Comparison of ENCODE assay signal across 18 cellular contexts in the genomic region with DNA sequence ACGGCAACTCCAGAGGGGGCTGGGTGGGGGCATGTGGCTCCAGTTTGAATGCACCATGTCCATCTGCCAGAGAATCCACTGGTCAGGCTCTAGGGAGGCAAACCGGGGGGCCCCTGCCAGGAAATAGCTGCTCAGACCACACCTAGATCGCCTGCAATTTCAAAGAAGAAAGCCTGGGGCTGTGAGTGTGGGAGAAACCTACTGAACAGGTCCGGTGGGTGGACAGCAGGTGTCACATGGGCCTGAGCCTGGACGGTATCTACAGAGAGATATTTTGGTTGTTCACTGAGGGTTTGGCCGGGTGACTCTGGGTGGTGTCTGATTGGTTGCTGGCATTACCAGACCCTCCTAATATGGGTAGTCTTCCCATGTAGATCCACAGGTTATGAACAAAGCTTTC. TPM values are rescaled to one million over a fixed set of nuclear protein-coding genes. Genes with fewer than 3 reads are reported as not detected.
A peak's percentile ranks its signal among the peaks of the same experiment; 100 is the strongest.
DNase-seq lines count a peak whose midpoint lies in the region; TF ChIP-seq lines count a peak whose summit lies in the region.
"Had no signal": no experiment of that assay in that cellular context is flagged by ENCODE, and none has a peak within 500 bp of the region (broad histone marks: within the 10 kb centered on the region; RNA-seq: fewer than 3 reads in every experiment).

No MANE protein-coding gene starts in this region.

- peaks cover 5% of the 10 kb centered on the region for H3K36me3 Mint-ChIP-seq in Caco-2 (ENCODE audit: insufficient read depth, unreplicated experiment)
- no peaks in the 10 kb centered on the region for H3K36me3 Mint-ChIP-seq in dendritic cell treated with granulocyte-macrophage colony-stimulating factor and Interleukin-4, amounts not matched to agents 40 ng/mL and 50 ng/mL, for 4 days (ENCODE audit: low read depth)

- no peak overlapping the region for H4K8ac ChIP-seq in neuronal stem cell (ENCODE audit: low read depth, low read length)

- intact Hi-C loops in Caco-2 (cut with micrococcal nuclease; ENCODE audit: unreplicated experiment) (loop anchor here (1.0 kb wide), 1 partner anchor 10 kb away; no protein-coding TSS in a partner anchor), esophagus squamous epithelium (cut with DNase I) (no loop called here), uterus (cut with DNase I; ENCODE audit: low total_unique reads) (no loop called here)
- intact Hi-C loops in dendritic cell treated with granulocyte-macrophage colony-stimulating factor and Interleukin-4, amounts not matched to agents 40 ng/mL and 50 ng/mL, for 4 days (cut with micrococcal nuclease), result no loop called here

- BruUV-seq in Caco-2 (replicated peaks; lab: Mats Ljungman, UMichigan), result no TSS peak

- H3K23ac ChIP-seq in neuronal stem cell (ENCODE audit: low read depth, low read length, poor library complexity), result no peak overlapping the region

- H3K9me3 ChIP-seq in Caco-2 (no peaks in the 10 kb centered on the region), neuronal stem cell (replicated peaks in 1 of 2; ENCODE audit: control insufficient read depth in 2 of 2, insufficient read depth in 1 of 2, low read depth in 1 of 2, low read length in 2 of 2) (peaks cover 0 to 3% of the 10 kb centered on the region in 2 donors), esophagus squamous epithelium (no peaks in the 10 kb centered on the region), uterus (no peaks in the 10 kb centered on the region)
- H3K9me3 ChIP-seq: A549; BLaER1 treated with 17β-estradiol and CSF1 and Interleukin-3, amounts not matched to agents 10 nM and 100 nM had no signal

- H3K36me3 ChIP-seq in Caco-2 (ENCODE audit: control insufficient read depth, insufficient read depth, low read length) (no peaks in the 10 kb centered on the region), neuronal stem cell (replicated peaks in 1 of 2; ENCODE audit: control insufficient read depth in 2 of 2, insufficient read depth in 2 of 2, low read length in 2 of 2) (no peaks in the 10 kb centered on the region), esophagus squamous epithelium (no peaks in the 10 kb centered on the region), uterus (no peaks in the 10 kb centered on the region)
- H3K36me3 ChIP-seq: BLaER1 treated with 17β-estradiol and CSF1 and Interleukin-3, amounts not matched to agents 10 nM and 100 nM had no signal

- no peak overlapping the region for H4K91ac ChIP-seq in neuronal stem cell (ENCODE audit: low read depth, low read length, poor library complexity)

- no CpG with 5 or more reads among the region's 6 CpGs for WGBS in neuronal stem cell (ENCODE audit: extremely low coverage in 2 of 2, insufficient read length in 2 of 2, insufficient replicate concordance in 1 of 2), 2 donors
- WGBS in esophagus squamous epithelium, 2 donors, result 39 to 55% methylated on average over 5 of the region's 6 CpGs

- no peak overlapping the region for H3K4me2 ChIP-seq in neuronal stem cell (ENCODE audit: insufficient read depth, low read length, poor library complexity, severe bottlenecking)
- H3K4me2 ChIP-seq: A549; BLaER1 treated with 17β-estradiol and CSF1 and Interleukin-3, amounts not matched to agents 10 nM and 100 nM had no signal

- H3K14ac ChIP-seq in neuronal stem cell (ENCODE audit: low read length), result peak overlapping the region; percentile 2

- no peak overlapping the region for H3K18ac ChIP-seq in neuronal stem cell (ENCODE audit: low read length)

- H3K79me1 ChIP-seq in neuronal stem cell (ENCODE audit: low read depth, low read length), result peaks cover 2% of the 10 kb centered on the region

- TF ChIP-seq POLR2A in esophagus squamous epithelium (IDR thresholded peaks at IDR 0.05) (no peak), uterus (IDR thresholded peaks at IDR 0.05) (no peak)

- H2AFZ ChIP-seq in neuronal stem cell (ENCODE audit: low read length), result no peak overlapping the region

- TF ChIP-seq RAD21 in Ishikawa (IDR thresholded peaks at IDR 0.05; ENCODE audit: low read depth), result no peak

- peak overlapping the region; percentile 58 for H2BK5ac ChIP-seq in neuronal stem cell (ENCODE audit: low read length)

- no peaks in the 10 kb centered on the region for H3K27me3 ChIP-seq in Caco-2 (replicated peaks; ENCODE audit: control insufficient read depth, insufficient read depth, low read length)
- H3K27me3 ChIP-seq in neuronal stem cell (ENCODE audit: control insufficient read depth in 3 of 3, insufficient read depth in 3 of 3, low read depth in 1 of 3, low read length in 3 of 3), result no peaks in the 10 kb centered on the region
- H3K27me3 ChIP-seq in esophagus squamous epithelium, result no peaks in the 10 kb centered on the region
- H3K27me3 ChIP-seq in uterus, result no peaks in the 10 kb centered on the region
- H3K27me3 ChIP-seq: BLaER1 treated with 17β-estradiol and CSF1 and Interleukin-3, amounts not matched to agents 10 nM and 100 nM had no signal

- H3K4me1 Mint-ChIP-seq in Caco-2 (ENCODE audit: low read depth, unreplicated experiment), result peaks cover 20% of the 10 kb centered on the region
- H3K4me1 Mint-ChIP-seq in dendritic cell treated with granulocyte-macrophage colony-stimulating factor and Interleukin-4, amounts not matched to agents 40 ng/mL and 50 ng/mL, for 4 days (ENCODE audit: low read depth), result peaks cover 51% of the 10 kb centered on the region
- H3K4me1 Mint-ChIP-seq: CD8-positive, alpha-beta memory T cell had no signal

- POLR2A ChIA-PET in Caco-2 (lab: Charles Lee), result no interaction called here

- H3K27ac ChIP-seq in neuronal stem cell (replicated peaks; ENCODE audit: low read length), result no peak overlapping the region
- H3K27ac ChIP-seq in esophagus squamous epithelium, result no peak overlapping the region
- no peak overlapping the region for H3K27ac ChIP-seq in uterus
- H3K27ac ChIP-seq: A549 had no signal

- no peak for TF ChIP-seq EP300 in Ishikawa (IDR thresholded peaks at IDR 0.05; ENCODE audit: borderline replicate concordance)

- DNase-seq in Caco-2 (peak; percentile 85 to 89), neuronal stem cell (ENCODE audit: low spot score) (no peak), germinal center (ENCODE audit: low spot score) (no peak), esophagus squamous epithelium (lab: John Stamatoyannopoulos, UW) (no peak), uterus (no peak)
- DNase-seq: CD8-positive, alpha-beta memory T cell; EL; GOT3; NCI-H1105; NCI-H1694; NCI-H2107; NCI-H2227 treated with DMSO at 0.1 percent for 48 hours; NCI-H524 treated with DMSO at 0.1 percent for 48 hours; SHP77 had no signal

- no peak overlapping the region for H2BK120ac ChIP-seq in neuronal stem cell (ENCODE audit: low read depth, low read length)

- peak overlapping the region; percentile 79 for H3K27ac Mint-ChIP-seq in Caco-2 (ENCODE audit: unreplicated experiment)
- H3K27ac Mint-ChIP-seq in dendritic cell treated with granulocyte-macrophage colony-stimulating factor and Interleukin-4, amounts not matched to agents 40 ng/mL and 50 ng/mL, for 4 days, result peak overlapping the region; percentile 58
- H3K27ac Mint-ChIP-seq: CD8-positive, alpha-beta memory T cell had no signal

- no peak overlapping the region for H3K4ac ChIP-seq in neuronal stem cell (ENCODE audit: low read length)

- H3K27me3 Mint-ChIP-seq in Caco-2 (ENCODE audit: insufficient read depth, unreplicated experiment), result no peaks in the 10 kb centered on the region
- no peaks in the 10 kb centered on the region for H3K27me3 Mint-ChIP-seq in dendritic cell treated with granulocyte-macrophage colony-stimulating factor and Interleukin-4, amounts not matched to agents 40 ng/mL and 50 ng/mL, for 4 days

- peaks cover 38% of the 10 kb centered on the region for H3K4me1 ChIP-seq in Caco-2
- H3K4me1 ChIP-seq in neuronal stem cell (ENCODE audit: control insufficient read depth in 2 of 2, insufficient read depth in 1 of 2, low read depth in 1 of 2, low read length in 2 of 2), result peaks cover 8 to 9% of the 10 kb centered on the region in 2 donors
- H3K4me1 ChIP-seq in esophagus squamous epithelium, result peaks cover 0 to 13% (median 0%) of the 10 kb centered on the region in 3 donors
- no peaks in the 10 kb centered on the region for H3K4me1 ChIP-seq in uterus
- H3K4me1 ChIP-seq: A549 had no signal

- no peaks in the 10 kb centered on the region for H3K9me3 Mint-ChIP-seq in Caco-2 (ENCODE audit: unreplicated experiment)
- no peaks in the 10 kb centered on the region for H3K9me3 Mint-ChIP-seq in dendritic cell treated with granulocyte-macrophage colony-stimulating factor and Interleukin-4, amounts not matched to agents 40 ng/mL and 50 ng/mL, for 4 days
- H3K9me3 Mint-ChIP-seq: CD8-positive, alpha-beta memory T cell had no signal

- H3K9ac ChIP-seq in neuronal stem cell (ENCODE audit: low read depth, low read length, poor library complexity), result no peak overlapping the region
- H3K9ac ChIP-seq: BLaER1 treated with 17β-estradiol and CSF1 and Interleukin-3, amounts not matched to agents 10 nM and 100 nM had no signal

- TF ChIP-seq CTCF in Caco-2 (IDR thresholded peaks at IDR 0.05; ENCODE audit: insufficient read depth in 1 of 2, low read depth in 1 of 2, low read length in 1 of 2, severe bottlenecking in 1 of 2, unreplicated experiment in 1 of 2) (no peak), esophagus squamous epithelium (IDR thresholded peaks at IDR 0.05) (no peak), uterus (IDR thresholded peaks at IDR 0.05) (no peak)

- H2BK15ac ChIP-seq in neuronal stem cell (ENCODE audit: low read length), result no peak overlapping the region

- H3K4me3 ChIP-seq in Caco-2 (ENCODE audit: low read depth, low read length), result no peak overlapping the region
- H3K4me3 ChIP-seq in neuronal stem cell (ENCODE audit: low read length in 2 of 2), result no peak overlapping the region
- no peak overlapping the region for H3K4me3 ChIP-seq in esophagus squamous epithelium
- no peak overlapping the region for H3K4me3 ChIP-seq in uterus
- H3K4me3 ChIP-seq: A549; BLaER1 treated with 17β-estradiol and CSF1 and Interleukin-3, amounts not matched to agents 10 nM and 100 nM had no signal

- peak overlapping the region; percentile 64 for H2AK5ac ChIP-seq in neuronal stem cell (ENCODE audit: low read depth, low read length)

- no peak overlapping the region for H2BK12ac ChIP-seq in neuronal stem cell (ENCODE audit: low read length)

- CTCF ChIA-PET in Caco-2 (lab: Charles Lee), result no interaction called here

- peak overlapping the region; percentile 42 for H3K4me3 Mint-ChIP-seq in Caco-2 (ENCODE audit: unreplicated experiment)
- no peak overlapping the region for H3K4me3 Mint-ChIP-seq in dendritic cell treated with granulocyte-macrophage colony-stimulating factor and Interleukin-4, amounts not matched to agents 40 ng/mL and 50 ng/mL, for 4 days
- H3K4me3 Mint-ChIP-seq: CD8-positive, alpha-beta memory T cell had no signal

RNA-seq across cellular contexts. Expression of gene DAO, which starts 32.0 kb away (rescaled TPM):
- total RNA-seq in Caco-2 (2022) (not detected in 2 replicates), esophagus squamous epithelium (not detected), uterus (not detected)
- not detected for polyA plus RNA-seq in neuronal stem cell (2013, experiment 1 of 2)
- polyA plus RNA-seq in neuronal stem cell (2013, experiment 2 of 2), result not detected
- total RNA-seq: CD8-positive, alpha-beta memory T cell had no signal
- polyA plus RNA-seq: A549; CD8-positive, alpha-beta memory T cell had no signal

RNA-seq across cellular contexts. Expression of gene SSH1, which starts 54.5 kb away (rescaled TPM):
- total RNA-seq in Caco-2 (2022), result 26.0 and 27.7 TPM in 2 replicates
- polyA plus RNA-seq in neuronal stem cell (2013, experiment 1 of 2), result 9.8 TPM
- 9.7 TPM for polyA plus RNA-seq in neuronal stem cell (2013, experiment 2 of 2)
- 10 to 100 TPM; 10.1 to 25.5 (median 12.6) TPM for total RNA-seq in esophagus squamous epithelium
- total RNA-seq in uterus, result 10 to 100 TPM in 2 of 4 donors, 1 to 10 TPM in 2; 8.7 to 55.4 (median 10.7) TPM

Comparison
In these comparisons a context has a peak if more than half of its experiments do, and no peak if none do; other contexts are left out.
1. DNase-seq: peak in Caco-2 (2 of 2); none in neuronal stem cell (single experiment), germinal center (single experiment), esophagus squamous epithelium (single experiment) and uterus (0 of 2).